ENCODE assay signal across 22 cellular contexts in genomic region chr3:125624341-125624740, GRCh38.
"Had no signal": no experiment of that assay in that cellular context is flagged by ENCODE, and none has a peak within 500 bp of the region (broad histone marks: within the 10 kb centered on the region; RNA-seq: fewer than 3 reads in every experiment).

No MANE protein-coding gene starts in this region.

- H3K4me1 ChIP-seq: adrenal gland, body of pancreas, esophagus muscularis mucosa, upper lobe of right lung had no signal

- H3K36me3 ChIP-seq: adrenal gland, esophagus muscularis mucosa, right atrium auricular region, upper lobe of right lung had no signal

- H3K4me3 ChIP-seq: adrenal gland, body of pancreas, coronary artery, esophagus muscularis mucosa, right atrium auricular region, upper lobe of right lung had no signal

- DNase-seq: activated CD4-positive, alpha-beta T cell treated with anti-CD3 and anti-CD28 coated beads for 4 hours; activated CD8-positive, alpha-beta T cell treated with anti-CD3 and anti-CD28 coated beads for 36 hours; activated effector memory CD4-positive, alpha-beta T cell treated with Interleukin-2 at 50 U/mL for 16 hours; activated naive CD4-positive, alpha-beta T cell treated with anti-CD3 and anti-CD28 coated beads, Interleukin-2, amount 50 U/mL, for 16 hours; activated T-cell treated with anti-CD3 and anti-CD28 coated beads, Interleukin-2, amount 50 U/mL, for 4 hours; adrenal gland; body of pancreas; caudate nucleus; effector CD4-positive, alpha-beta T cell; glutamatergic neuron; left colon; small intestine; stimulated activated CD4-positive, alpha-beta T cell treated with anti-CD3 and anti-CD28 coated beads, Interleukin-4, amount 100 ng/mL, for 4 hours; stimulated activated CD8-positive, alpha-beta memory T cell treated with anti-CD3 and anti-CD28 coated beads, Interleukin-4, amount 100 ng/mL, for 48 hours; stimulated activated naive CD8-positive, alpha-beta T cell treated with anti-CD3 and anti-CD28 coated beads, Interleukin-15, Interleukin-2, amounts not matched to agents 100 U/mL and 50 U/mL, for 24 hours; T-helper 2 cell; upper lobe of right lung had no signal

- H3K27ac ChIP-seq: adrenal gland, body of pancreas, coronary artery, esophagus muscularis mucosa, upper lobe of right lung had no signal

- H3K9me3 ChIP-seq: adrenal gland, body of pancreas, esophagus muscularis mucosa, right atrium auricular region, upper lobe of right lung had no signal

- ATAC-seq: activated CD8-positive, alpha-beta T cell treated with anti-CD3 and anti-CD28 coated beads for 36 hours; activated T-cell treated with anti-CD3 and anti-CD28 coated beads, Interleukin-2, amount 50 U/mL, for 4 hours; body of pancreas; left colon; natural killer cell treated with Interleukin-12 subunit alpha and Interleukin-12 subunit beta and Interleukin-15 and Interleukin-18, amount 100 ng/mL, for 72 hours; stimulated activated naive CD8-positive, alpha-beta T cell treated with anti-CD3 and anti-CD28 coated beads, Interleukin-15, Interleukin-2, amounts not matched to agents 100 U/mL and 50 U/mL, for 24 hours; upper lobe of right lung; WTC11 had no signal

- H3K27me3 ChIP-seq: adrenal gland, body of pancreas, esophagus muscularis mucosa, right atrium auricular region, upper lobe of right lung had no signal
